ENCODE assay signal across 22 cellular contexts in the genomic region with DNA sequence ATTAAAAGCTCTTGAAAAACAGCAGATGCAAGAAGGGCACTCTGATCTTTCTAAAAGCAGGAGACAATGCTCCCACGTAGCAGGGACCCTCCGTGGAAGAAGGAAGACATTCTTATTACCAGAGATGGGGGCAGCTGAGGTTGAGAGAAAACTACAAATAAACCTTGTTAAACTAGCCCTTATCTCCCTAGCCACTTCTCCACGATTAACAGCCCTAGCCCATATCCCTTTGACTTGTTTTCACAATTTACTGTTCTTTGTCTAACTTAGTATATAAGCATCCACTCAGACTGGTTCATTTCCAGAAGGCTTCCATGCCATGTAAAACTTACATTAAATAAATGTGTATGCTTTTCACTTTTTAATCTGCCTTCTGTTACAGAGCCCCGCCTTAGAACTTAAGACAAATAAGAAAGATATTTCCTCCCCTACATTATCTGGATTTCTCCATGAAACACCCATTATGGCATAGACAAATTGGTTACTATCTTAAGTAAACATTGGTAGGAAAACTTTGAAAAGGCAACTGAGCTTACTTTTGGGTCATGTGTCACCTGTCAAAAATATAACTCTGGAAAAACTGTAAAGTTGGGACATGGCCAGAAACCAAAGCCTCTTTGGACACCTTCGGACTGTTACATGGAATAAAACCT. TPM values are rescaled to one million over a fixed set of nuclear protein-coding genes. Genes with fewer than 3 reads are reported as not detected.
"Had no signal": no experiment of that assay in that cellular context is flagged by ENCODE, and none has a peak within 500 bp of the region (broad histone marks: within the 10 kb centered on the region; RNA-seq: fewer than 3 reads in every experiment).

No MANE protein-coding gene starts in this region.

- H3K27ac ChIP-seq: epithelial cell of prostate, left ventricle myocardium inferior, ovary, vagina had no signal

- H3K9me3 ChIP-seq: left ventricle myocardium inferior, ovary, vagina had no signal

- H3K4me1 ChIP-seq: vagina had no signal

- H3K27me3 ChIP-seq: ovary, vagina had no signal

- DNase-seq: activated CD4-positive, alpha-beta memory T cell treated with anti-CD3 and anti-CD28 coated beads for 36 hours; activated CD4-positive, alpha-beta T cell treated with anti-CD3 and anti-CD28 coated beads for 48 hours; activated naive CD4-positive, alpha-beta T cell treated with anti-CD3 and anti-CD28 coated beads for 36 hours; activated T-cell treated with anti-CD3 and anti-CD28 coated beads, Interleukin-2, amount 50 U/mL, for 48 hours; caudate nucleus; kidney glomerular epithelial cell; left ventricle myocardium inferior; midbrain; ovary; right cardiac atrium; stimulated activated CD4-positive, alpha-beta T cell treated with anti-CD3 and anti-CD28 coated beads, Interleukin-12 subunit alpha, Interleukin-12 subunit beta, amount 100 ng/mL, for 4 hours; T1000; trophoblast cell had no signal

- H3K4me3 ChIP-seq: left ventricle myocardium inferior, ovary, vagina had no signal

- H3K36me3 ChIP-seq: left ventricle myocardium inferior, ovary, vagina had no signal

RNA-seq across cellular contexts. Expression of gene RNASE1, which starts 4.8 kb away (rescaled TPM):
- total RNA-seq: activated CD4-positive, alpha-beta memory T cell treated with anti-CD3 and anti-CD28 coated beads for 36 hours; activated naive CD4-positive, alpha-beta T cell treated with anti-CD3 and anti-CD28 coated beads for 36 hours; fibroblast of villous mesenchyme; natural killer cell treated with Interleukin-12 subunit alpha and Interleukin-12 subunit beta and Interleukin-15 and Interleukin-18, amount 100 ng/mL, for 72 hours; T-helper 1 cell treated with Interleukin-12 subunit alpha and Interleukin-12 subunit beta and Interleukin-4 antibody, amounts not matched to agents 30 ng/mL and 1 ng/mL, for 36 hours had no signal

RNA-seq across cellular contexts. Expression of gene RNASE6, which starts 26.4 kb away (rescaled TPM):
- total RNA-seq: dermis microvascular lymphatic vessel endothelial cell, fibroblast of villous mesenchyme, lung microvascular endothelial cell had no signal

RNA-seq across cellular contexts. Expression of gene EDDM3B, which starts 39.2 kb away (rescaled TPM):
- total RNA-seq: activated CD4-positive, alpha-beta memory T cell treated with anti-CD3 and anti-CD28 coated beads for 36 hours; activated naive CD4-positive, alpha-beta T cell treated with anti-CD3 and anti-CD28 coated beads for 36 hours; dermis microvascular lymphatic vessel endothelial cell; fibroblast of villous mesenchyme; left ventricle myocardium inferior; lung microvascular endothelial cell; natural killer cell treated with Interleukin-12 subunit alpha and Interleukin-12 subunit beta and Interleukin-15 and Interleukin-18, amount 100 ng/mL, for 72 hours; ovary; pulmonary artery endothelial cell; right cardiac atrium; T-helper 1 cell treated with Interleukin-12 subunit alpha and Interleukin-12 subunit beta and Interleukin-4 antibody, amounts not matched to agents 30 ng/mL and 1 ng/mL, for 36 hours; temporal lobe; vagina had no signal
- polyA plus RNA-seq: ovary, right cardiac atrium had no signal
